Comparison of ENCODE assay signal across 1 cellular context in genomic region chr2:74459377-74460118, GRCh38.
TF ChIP-seq lines count a peak whose summit lies in the region.

No MANE protein-coding gene starts in this region.

TF ChIP-seq in IMR-90, 13 proteins besides CTCF, POLR2A, EP300 and RAD21:
- TF ChIP-seq CEBPB (IDR thresholded peaks at IDR 0.05; ENCODE audit: low read depth, low read length) (no peak), FOS (IDR thresholded peaks at IDR 0.05; ENCODE audit: low read depth, low read length) (no peak), BHLHE40 (IDR thresholded peaks at IDR 0.05; ENCODE audit: low read depth, low read length) (no peak), RFX5 (IDR thresholded peaks at IDR 0.05; ENCODE audit: low read depth, low read length) (no peak), SMC3 (IDR thresholded peaks at IDR 0.05; ENCODE audit: low read depth, low read length) (no peak), NFE2L2 (IDR thresholded peaks at IDR 0.05; ENCODE audit: low read depth, low read length) (no peak)
